In genomic region chr15:77187751-77188464, GRCh38 we compare ENCODE assay signal across 8 cellular contexts.
A peak's percentile ranks its signal among the peaks of the same experiment; 100 is the strongest.
DNase-seq lines count a peak whose midpoint lies in the region; TF ChIP-seq lines count a peak whose summit lies in the region.

No MANE protein-coding gene starts in this region.

- no peaks in the 10 kb centered on the region for H3K9me3 ChIP-seq in subcutaneous abdominal adipose tissue (ENCODE audit: control insufficient read depth in 5 of 5, low read length in 5 of 5)

- H3K4me3 ChIP-seq in GM12864 (ENCODE audit: low read depth, low read length) (no peak overlapping the region), HL-60 (replicated peaks; ENCODE audit: insufficient read depth, low read length) (no peak overlapping the region), subcutaneous abdominal adipose tissue (ENCODE audit: low read depth in 1 of 5, low read length in 5 of 5) (no peak overlapping the region)

- H3K4me1 ChIP-seq in subcutaneous abdominal adipose tissue (ENCODE audit: control insufficient read depth in 5 of 5, insufficient read depth in 5 of 5, low read length in 5 of 5), result peaks cover 9 to 40% (median 22%) of the 10 kb centered on the region in 5 donors

- H3K27ac Mint-ChIP-seq in activated naive CD8-positive, alpha-beta T cell, result peak overlapping the region; percentile 90
- no peak overlapping the region for H3K27ac Mint-ChIP-seq in progenitor cell of endocrine pancreas

- H3K4me3 Mint-ChIP-seq in activated naive CD8-positive, alpha-beta T cell, result peak overlapping the region; percentile 69
- no peak overlapping the region for H3K4me3 Mint-ChIP-seq in progenitor cell of endocrine pancreas (ENCODE audit: low read depth)

- H3K27me3 ChIP-seq in HL-60 (ENCODE audit: insufficient read depth, poor library complexity, severe bottlenecking) (no peaks in the 10 kb centered on the region), subcutaneous abdominal adipose tissue (ENCODE audit: control insufficient read depth in 5 of 5, insufficient read depth in 4 of 5, low read length in 5 of 5) (no peaks in the 10 kb centered on the region)

- H3K9me3 Mint-ChIP-seq in activated naive CD8-positive, alpha-beta T cell (ENCODE audit: low read depth), result no peaks in the 10 kb centered on the region
- no peaks in the 10 kb centered on the region for H3K9me3 Mint-ChIP-seq in progenitor cell of endocrine pancreas (ENCODE audit: low read depth)

- peaks cover 0 to 4% (median 0%) of the 10 kb centered on the region in 5 donors for H3K36me3 ChIP-seq in subcutaneous abdominal adipose tissue (ENCODE audit: control insufficient read depth in 5 of 5, insufficient read depth in 5 of 5, low read length in 5 of 5)

- DNase-seq in GM12864 (ENCODE audit: low read depth) (peak; percentile 61), HL-60 (ENCODE audit: low read depth in 1 of 2, low spot score in 1 of 2) (peak; percentile 32 to 38), inferior parietal cortex (ENCODE audit: extremely low spot score) (peak; percentile 29), iPS-NIHi11 (ENCODE audit: low spot score) (no peak), progenitor cell of endocrine pancreas (ENCODE audit: low spot score, unreplicated experiment) (no peak), DMS53 (lab: John Stamatoyannopoulos, UW) (no peak)

- H3K9ac ChIP-seq in subcutaneous abdominal adipose tissue (ENCODE audit: low read length in 5 of 5), result peak overlapping the region in 4 of 5 donors; percentile 6 to 64 (median 21)

- H3K4me1 Mint-ChIP-seq in activated naive CD8-positive, alpha-beta T cell (ENCODE audit: low read depth), result peaks cover 52% of the 10 kb centered on the region
- peaks cover 25% of the 10 kb centered on the region for H3K4me1 Mint-ChIP-seq in progenitor cell of endocrine pancreas (ENCODE audit: low read depth)

- TF ChIP-seq CTCF in GM12864 (IDR thresholded peaks at IDR 0.05; ENCODE audit: low read depth, low read length, missing control alignments) (no peak), HL-60 (IDR thresholded peaks at IDR 0.05; ENCODE audit: insufficient read depth, low read length) (no peak), progenitor cell of endocrine pancreas (IDR thresholded peaks at IDR 0.05; ENCODE audit: unreplicated experiment) (no peak)

- H3K27me3 Mint-ChIP-seq in activated naive CD8-positive, alpha-beta T cell, result no peaks in the 10 kb centered on the region
- no peaks in the 10 kb centered on the region for H3K27me3 Mint-ChIP-seq in progenitor cell of endocrine pancreas

- peaks cover 5% of the 10 kb centered on the region for H3K36me3 Mint-ChIP-seq in activated naive CD8-positive, alpha-beta T cell
- no peaks in the 10 kb centered on the region for H3K36me3 Mint-ChIP-seq in progenitor cell of endocrine pancreas (ENCODE audit: insufficient read depth)

- H3K27ac ChIP-seq in HL-60 (replicated peaks) (no peak overlapping the region), subcutaneous abdominal adipose tissue (ENCODE audit: low read depth, low read length) (peak overlapping the region; percentile 88)

Comparison
In these comparisons a context has a peak if more than half of its experiments do, and no peak if none do; other contexts are left out.
1. DNase-seq: peak in GM12864 (single experiment), HL-60 (2 of 2) and inferior parietal cortex (single experiment); none in iPS-NIHi11 (single experiment), progenitor cell of endocrine pancreas (single experiment) and DMS53 (single experiment).